In genomic region chr10:87761892-87762291, GRCh38 we compare ENCODE assay signal across 7 cellular contexts. TPM values are rescaled to one million over a fixed set of nuclear protein-coding genes. Genes with fewer than 3 reads are reported as not detected.
DNase-seq lines count a peak whose midpoint lies in the region; ATAC-seq lines count a peak whose summit lies in the region.

No MANE protein-coding gene starts in this region.

- ATAC-seq in GM19395 (IDR thresholded peaks at IDR 0.05; ENCODE audit: unreplicated experiment) (peak; percentile 75), HG03442 (IDR thresholded peaks at IDR 0.05; ENCODE audit: unreplicated experiment) (peak; percentile 87), HG03469 (IDR thresholded peaks at IDR 0.05; ENCODE audit: unreplicated experiment) (no peak)
- ATAC-seq in activated T-helper 17 cell treated with anti-CD3 and anti-CD28 coated beads, Interleukin-2, amount 50 U/mL, for 72 hours (replicated peaks), result peak; percentile 98

- no peak overlapping the region for H4K91ac ChIP-seq in trophoblast cell (ENCODE audit: low read depth, low read length)

- H3K4me2 ChIP-seq in trophoblast cell (ENCODE audit: low read length), result no peak overlapping the region

- H2BK120ac ChIP-seq in trophoblast cell (ENCODE audit: insufficient read depth, low read length, poor library complexity), result no peak overlapping the region

- H2AFZ ChIP-seq in trophoblast cell (ENCODE audit: insufficient read depth, low read length, poor library complexity), result no peak overlapping the region

- H3K27me3 ChIP-seq in trophoblast cell (ENCODE audit: insufficient read depth, low read length), result no peaks in the 10 kb centered on the region
- no peaks in the 10 kb centered on the region for H3K27me3 ChIP-seq in H7 (ENCODE audit: control insufficient read depth, insufficient read depth, low read length)

- no peak overlapping the region for H3K18ac ChIP-seq in trophoblast cell (ENCODE audit: low read length)

- H3K36me3 ChIP-seq in trophoblast cell (ENCODE audit: control insufficient read depth in 1 of 2, insufficient read depth in 2 of 2, low read length in 2 of 2) (peaks cover 4 to 5% of the 10 kb centered on the region in 2 experiments), H7 (replicated peaks; ENCODE audit: control insufficient read depth, insufficient read depth, low read length) (no peaks in the 10 kb centered on the region; the same call in 1 of the 2 replicates)

- H4K8ac ChIP-seq in trophoblast cell (ENCODE audit: low read depth, low read length), result no peak overlapping the region

- no peak overlapping the region for H3K9ac ChIP-seq in trophoblast cell (ENCODE audit: low read length)

- no peaks in the 10 kb centered on the region for H3K27me3 Mint-ChIP-seq in activated T-helper 17 cell treated with anti-CD3 and anti-CD28 coated beads, Interleukin-2, amount 50 U/mL, for 72 hours

- DNase-seq in trophoblast cell, result peak; percentile 14 to 28
- no peak for DNase-seq in GDM1 (lab: John Stamatoyannopoulos, UW)
- no peak for DNase-seq in H7

- WGBS in trophoblast cell (ENCODE audit: extremely low coverage, insufficient coverage, insufficient read length), result no CpG with 5 or more reads among the region's 2 CpGs

- H2AK5ac ChIP-seq in trophoblast cell (ENCODE audit: low read length), result no peak overlapping the region

- peak overlapping the region; percentile 91 for H3K27ac Mint-ChIP-seq in activated T-helper 17 cell treated with anti-CD3 and anti-CD28 coated beads, Interleukin-2, amount 50 U/mL, for 72 hours

- peaks cover 11% of the 10 kb centered on the region for H3K4me1 Mint-ChIP-seq in activated T-helper 17 cell treated with anti-CD3 and anti-CD28 coated beads, Interleukin-2, amount 50 U/mL, for 72 hours

- no peaks in the 10 kb centered on the region for H3K4me1 ChIP-seq in trophoblast cell (ENCODE audit: control insufficient read depth in 1 of 2, insufficient read depth in 2 of 2, low read length in 2 of 2)

- H3K79me1 ChIP-seq in trophoblast cell (ENCODE audit: low read length), result no peaks in the 10 kb centered on the region

- H3K36me3 Mint-ChIP-seq in activated T-helper 17 cell treated with anti-CD3 and anti-CD28 coated beads, Interleukin-2, amount 50 U/mL, for 72 hours (ENCODE audit: low read depth), result peaks cover 84% of the 10 kb centered on the region

- H3K14ac ChIP-seq in trophoblast cell (ENCODE audit: low read length), result no peak overlapping the region

- no peaks in the 10 kb centered on the region for H3K9me3 ChIP-seq in trophoblast cell (ENCODE audit: insufficient read depth, low read depth, low read length)

- H3K4me3 ChIP-seq in trophoblast cell (ENCODE audit: low read depth, low read length), result no peak overlapping the region
- H3K4me3 ChIP-seq in H7 (ENCODE audit: insufficient read depth, low read depth, low read length), result no peak overlapping the region

- H2BK12ac ChIP-seq in trophoblast cell (ENCODE audit: low read length), result no peak overlapping the region

- no peaks in the 10 kb centered on the region for H3K79me2 ChIP-seq in trophoblast cell (ENCODE audit: control insufficient read depth, insufficient read depth, low read length, poor library complexity)

- H3K23ac ChIP-seq in trophoblast cell (ENCODE audit: low read length), result no peak overlapping the region

- H3K4me3 Mint-ChIP-seq in activated T-helper 17 cell treated with anti-CD3 and anti-CD28 coated beads, Interleukin-2, amount 50 U/mL, for 72 hours, result peak overlapping the region; percentile 54

- no peak overlapping the region for H3K27ac ChIP-seq in trophoblast cell (ENCODE audit: low read depth, low read length)

- no peak overlapping the region for H4K12ac ChIP-seq in trophoblast cell (ENCODE audit: low read depth, low read length)

- no peak overlapping the region for H2BK5ac ChIP-seq in trophoblast cell (ENCODE audit: low read depth, low read length, poor library complexity)

- H3K4ac ChIP-seq in trophoblast cell (ENCODE audit: low read depth, low read length), result no peak overlapping the region

- H3K9me3 Mint-ChIP-seq in activated T-helper 17 cell treated with anti-CD3 and anti-CD28 coated beads, Interleukin-2, amount 50 U/mL, for 72 hours, result no peaks in the 10 kb centered on the region

RNA-seq across cellular contexts. Expression of gene ATAD1, which starts 56.1 kb away (rescaled TPM):
- 10 to 100 TPM; 31.2 to 45.9 TPM for total RNA-seq in activated T-helper 17 cell treated with anti-CD3 and anti-CD28 coated beads, Interleukin-2, amount 50 U/mL, for 72 hours
- 36.3 and 39.0 TPM in 2 replicates for polyA plus RNA-seq in trophoblast cell (2013)
- total RNA-seq in H7 (2014; rRNA removed; shearing (Covaris generic)), result 37.5 and 47.2 TPM in 2 replicates

Comparison
In these comparisons a context has a peak if more than half of its experiments do, and no peak if none do; other contexts are left out.
1. DNase-seq: peak in trophoblast cell (2 of 2); none in GDM1 (single experiment) and H7 (single experiment).